ENCODE assay signal across 8 cellular contexts in genomic region chr12:55927588-55928502, GRCh38. TPM values are rescaled to one million over a fixed set of nuclear protein-coding genes. Genes with fewer than 3 reads are reported as not detected.
DNase-seq lines count a peak whose midpoint lies in the region; ATAC-seq lines count a peak whose summit lies in the region.

Gene PYM1 (minus strand): TSS chr12:55927894. CDS start chr12:55927761, 133 bp downstream.

- H3K27ac ChIP-seq in urinary bladder (ENCODE audit: low read depth), result peak within 1 kb of the TSS; percentile 96

- H3K4me1 Mint-ChIP-seq in activated naive CD8-positive, alpha-beta T cell treated with anti-CD3 and anti-CD28 coated beads, Interleukin-2, amount 50 U/mL, for 24 hours, result peaks cover 58% of the 10 kb centered on the region

- peak; percentile 30 for ATAC-seq in GM21825 (IDR thresholded peaks at IDR 0.05; ENCODE audit: unreplicated experiment)
- ATAC-seq in activated naive CD8-positive, alpha-beta T cell treated with anti-CD3 and anti-CD28 coated beads, Interleukin-2, amount 50 U/mL, for 24 hours, result peak; percentile 30
- ATAC-seq in Right ventricle myocardium inferior, result peak; percentile 73

- DNase-seq in Kasumi-1 (lab: John Stamatoyannopoulos, UW) (peak; percentile 94 to 95), SK-N-DZ (ENCODE audit: low spot score) (peak; percentile 65), Right ventricle myocardium inferior (ENCODE audit: missing footprints) (peak; percentile 90), occipital lobe (lab: John Stamatoyannopoulos, UW) (peak; percentile 45)
- DNase-seq in activated naive CD8-positive, alpha-beta T cell treated with anti-CD3 and anti-CD28 coated beads, Interleukin-2, amount 50 U/mL, for 24 hours, result peak; percentile 73

- H3K27ac Mint-ChIP-seq in activated naive CD8-positive, alpha-beta T cell treated with anti-CD3 and anti-CD28 coated beads, Interleukin-2, amount 50 U/mL, for 24 hours, result peak within 1 kb of the TSS; percentile 94

- peak within 1 kb of the TSS; percentile 70 for H3K4me3 ChIP-seq in urinary bladder (ENCODE audit: low read depth, low read length)

- intact Hi-C loops in Right ventricle myocardium inferior (cut with DNase I), result loop anchor here (2.0 kb wide), 3 partner anchors 45 to 99 kb away; partner anchors contain the start of gene DNAJC14

- no peaks in the 10 kb centered on the region for H3K36me3 ChIP-seq in ES-I3 (ENCODE audit: insufficient read depth, low read length)
- no peaks in the 10 kb centered on the region for H3K36me3 ChIP-seq in urinary bladder (ENCODE audit: insufficient read depth)

- 4% methylated on average over 49 of the region's 49 CpGs for WGBS in urinary bladder

- peaks cover 2% of the 10 kb centered on the region for H3K27me3 Mint-ChIP-seq in activated naive CD8-positive, alpha-beta T cell treated with anti-CD3 and anti-CD28 coated beads, Interleukin-2, amount 50 U/mL, for 24 hours

- no peaks in the 10 kb centered on the region for H3K9me3 ChIP-seq in ES-I3 (ENCODE audit: control insufficient read depth, insufficient read depth, low read length)

- peak within 1 kb of the TSS; percentile 93 for H3K4me3 Mint-ChIP-seq in activated naive CD8-positive, alpha-beta T cell treated with anti-CD3 and anti-CD28 coated beads, Interleukin-2, amount 50 U/mL, for 24 hours

- no peaks in the 10 kb centered on the region for H3K9me3 Mint-ChIP-seq in activated naive CD8-positive, alpha-beta T cell treated with anti-CD3 and anti-CD28 coated beads, Interleukin-2, amount 50 U/mL, for 24 hours

- peak within 1 kb of the TSS; percentile 99 for H3K9ac ChIP-seq in ES-I3 (ENCODE audit: low read depth, low read length)

- H3K36me3 Mint-ChIP-seq in activated naive CD8-positive, alpha-beta T cell treated with anti-CD3 and anti-CD28 coated beads, Interleukin-2, amount 50 U/mL, for 24 hours (ENCODE audit: low read depth), result peaks cover 27% of the 10 kb centered on the region

- peaks cover 37% of the 10 kb centered on the region for H3K4me1 ChIP-seq in ES-I3 (ENCODE audit: insufficient read depth, low read length)
- no peaks in the 10 kb centered on the region for H3K4me1 ChIP-seq in urinary bladder (ENCODE audit: insufficient read depth)

RNA-seq across cellular contexts. Expression of gene PYM1, which starts in this region (rescaled TPM):
- 43.3 and 45.0 TPM in 2 replicates for polyA plus RNA-seq in SK-N-DZ (2014; cell fraction: cytosol; rRNA removed)
- polyA plus RNA-seq in SK-N-DZ (2014; cell fraction: nucleus; rRNA removed), result 18.5 and 24.1 TPM in 2 replicates
- total RNA-seq in Right ventricle myocardium inferior, result 19.1 TPM
- total RNA-seq in occipital lobe, result 20.0 TPM
- 20.1 TPM for total RNA-seq in urinary bladder
- 31.1 TPM for polyA plus RNA-seq in urinary bladder

Comparison
In these comparisons a context has a peak if more than half of its experiments do, and no peak if none do; other contexts are left out.
1. Peak in every context shown above with its lines: DNase-seq, ATAC-seq, H3K4me3 ChIP-seq and H3K27ac ChIP-seq.